Comparison of ENCODE assay signal across 2 cellular contexts in genomic region chr2:30155889-30156658, GRCh38.
A peak's percentile ranks its signal among the peaks of the same experiment; 100 is the strongest.
TF ChIP-seq lines count a peak whose summit lies in the region.

No MANE protein-coding gene starts in this region.

TF ChIP-seq in HepG2, 621 proteins besides CTCF, POLR2A, EP300 and RAD21 (continues in another document):
- peak; percentile 34; the same call in 1 of the 2 replicates for TF ChIP-seq TBX3 (IDR thresholded peaks at IDR 0.05; ENCODE audit: borderline replicate concordance)
- TF ChIP-seq, protein P1, sequence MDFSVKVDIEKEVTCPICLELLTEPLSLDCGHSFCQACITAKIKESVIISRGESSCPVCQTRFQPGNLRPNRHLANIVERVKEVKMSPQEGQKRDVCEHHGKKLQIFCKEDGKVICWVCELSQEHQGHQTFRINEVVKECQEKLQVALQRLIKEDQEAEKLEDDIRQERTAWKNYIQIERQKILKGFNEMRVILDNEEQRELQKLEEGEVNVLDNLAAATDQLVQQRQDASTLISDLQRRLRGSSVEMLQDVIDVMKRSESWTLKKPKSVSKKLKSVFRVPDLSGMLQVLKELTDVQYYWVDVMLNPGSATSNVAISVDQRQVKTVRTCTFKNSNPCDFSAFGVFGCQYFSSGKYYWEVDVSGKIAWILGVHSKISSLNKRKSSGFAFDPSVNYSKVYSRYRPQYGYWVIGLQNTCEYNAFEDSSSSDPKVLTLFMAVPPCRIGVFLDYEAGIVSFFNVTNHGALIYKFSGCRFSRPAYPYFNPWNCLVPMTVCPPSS (IDR thresholded peaks at IDR 0.05): no peak
- TF ChIP-seq ZNF18 (CRISPR knock-in tag; IDR thresholded peaks at IDR 0.05; ENCODE audit: insufficient replicate concordance): no peak
- TF ChIP-seq ZNF230 (CRISPR knock-in tag; IDR thresholded peaks at IDR 0.05): no peak
- TF ChIP-seq, protein P2, sequence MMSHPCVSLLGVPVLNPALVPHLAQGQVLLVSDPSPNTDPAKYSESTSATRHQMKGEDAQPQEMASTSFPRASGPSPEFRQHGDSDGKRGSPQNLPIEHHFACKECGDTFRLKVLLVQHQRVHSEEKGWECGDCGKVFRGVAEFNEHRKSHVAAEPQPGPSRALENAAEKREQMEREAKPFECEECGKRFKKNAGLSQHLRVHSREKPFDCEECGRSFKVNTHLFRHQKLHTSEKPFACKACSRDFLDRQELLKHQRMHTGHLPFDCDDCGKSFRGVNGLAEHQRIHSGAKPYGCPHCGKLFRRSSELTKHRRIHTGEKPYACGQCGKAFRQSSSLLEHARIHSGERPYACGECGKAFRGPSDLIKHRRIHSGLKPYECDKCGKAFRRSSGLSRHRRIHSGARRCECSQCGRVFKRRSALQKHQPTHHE (CRISPR knock-in tag; IDR thresholded peaks at IDR 0.05; ENCODE audit: borderline replicate concordance): no peak
- no peak for TF ChIP-seq CEBPG (CRISPR knock-in tag; IDR thresholded peaks at IDR 0.05)
- TF ChIP-seq RBM39 (IDR thresholded peaks at IDR 0.05; ENCODE audit: low read depth, low read length, poor library complexity, severe bottlenecking): no peak
- no peak for TF ChIP-seq ZBTB7A (CRISPR knock-in tag; IDR thresholded peaks at IDR 0.05)
- no peak for TF ChIP-seq ELF4 (CRISPR knock-in tag; IDR thresholded peaks at IDR 0.05; ENCODE audit: borderline replicate concordance)
- TF ChIP-seq, protein P3, sequence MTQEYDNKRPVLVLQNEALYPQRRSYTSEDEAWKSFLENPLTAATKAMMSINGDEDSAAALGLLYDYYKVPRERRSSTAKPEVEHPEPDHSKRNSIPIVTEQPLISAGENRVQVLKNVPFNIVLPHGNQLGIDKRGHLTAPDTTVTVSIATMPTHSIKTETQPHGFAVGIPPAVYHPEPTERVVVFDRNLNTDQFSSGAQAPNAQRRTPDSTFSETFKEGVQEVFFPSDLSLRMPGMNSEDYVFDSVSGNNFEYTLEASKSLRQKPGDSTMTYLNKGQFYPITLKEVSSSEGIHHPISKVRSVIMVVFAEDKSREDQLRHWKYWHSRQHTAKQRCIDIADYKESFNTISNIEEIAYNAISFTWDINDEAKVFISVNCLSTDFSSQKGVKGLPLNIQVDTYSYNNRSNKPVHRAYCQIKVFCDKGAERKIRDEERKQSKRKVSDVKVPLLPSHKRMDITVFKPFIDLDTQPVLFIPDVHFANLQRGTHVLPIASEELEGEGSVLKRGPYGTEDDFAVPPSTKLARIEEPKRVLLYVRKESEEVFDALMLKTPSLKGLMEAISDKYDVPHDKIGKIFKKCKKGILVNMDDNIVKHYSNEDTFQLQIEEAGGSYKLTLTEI (CRISPR knock-in tag; conservative IDR thresholded peaks at IDR 0.05): no peak
- no peak for TF ChIP-seq ZBTB42 (CRISPR knock-in tag; IDR thresholded peaks at IDR 0.05)
- no peak for TF ChIP-seq ZNF710 (CRISPR knock-in tag; IDR thresholded peaks at IDR 0.05; ENCODE audit: borderline replicate concordance)
- no peak for TF ChIP-seq ZNF678 (CRISPR knock-in tag; IDR thresholded peaks at IDR 0.05)
- TF ChIP-seq ZNF580 (CRISPR knock-in tag; IDR thresholded peaks at IDR 0.05; ENCODE audit: borderline replicate concordance, low read depth): no peak
- no peak for TF ChIP-seq FOXA3 (CRISPR knock-in tag; IDR thresholded peaks at IDR 0.05)
- TF ChIP-seq ATRX (CRISPR knock-in tag; IDR thresholded peaks at IDR 0.05; ENCODE audit: borderline replicate concordance): no peak
- TF ChIP-seq MAFF (IDR thresholded peaks at IDR 0.05; ENCODE audit: low read depth, low read length): no peak
- peak; percentile 84 for TF ChIP-seq SOX5 (CRISPR knock-in tag; IDR thresholded peaks at IDR 0.05; ENCODE audit: borderline replicate concordance)
- TF ChIP-seq ZNF510 (CRISPR knock-in tag; IDR thresholded peaks at IDR 0.05; ENCODE audit: low read depth): no peak
- no peak for TF ChIP-seq ZFP1 (CRISPR knock-in tag; IDR thresholded peaks at IDR 0.05)
- TF ChIP-seq ZNF143 (CRISPR knock-in tag; IDR thresholded peaks at IDR 0.05): no peak
- no peak for TF ChIP-seq ZNF724P (CRISPR knock-in tag; IDR thresholded peaks at IDR 0.05; ENCODE audit: borderline replicate concordance)
- no peak for TF ChIP-seq ZNF138 (CRISPR knock-in tag; IDR thresholded peaks at IDR 0.05; ENCODE audit: low read depth)
- TF ChIP-seq SOX6 (IDR thresholded peaks at IDR 0.05): no peak
- peak; percentile 71; the same call in 1 of the 2 replicates for TF ChIP-seq SOX6 (CRISPR knock-in tag; IDR thresholded peaks at IDR 0.05)
- TF ChIP-seq SATB2 (CRISPR knock-in tag; IDR thresholded peaks at IDR 0.05): no peak

TF ChIP-seq in SK-N-SH treated with all-trans-retinoic acid at 6 μM for 48 hours, 23 proteins besides CTCF, POLR2A, EP300 and RAD21:
- no peak for TF ChIP-seq CSDC2 (CRISPR knock-in tag; IDR thresholded peaks at IDR 0.05)
- TF ChIP-seq ZFP3 (CRISPR knock-in tag; IDR thresholded peaks at IDR 0.05): no peak
- TF ChIP-seq, protein P4, sequence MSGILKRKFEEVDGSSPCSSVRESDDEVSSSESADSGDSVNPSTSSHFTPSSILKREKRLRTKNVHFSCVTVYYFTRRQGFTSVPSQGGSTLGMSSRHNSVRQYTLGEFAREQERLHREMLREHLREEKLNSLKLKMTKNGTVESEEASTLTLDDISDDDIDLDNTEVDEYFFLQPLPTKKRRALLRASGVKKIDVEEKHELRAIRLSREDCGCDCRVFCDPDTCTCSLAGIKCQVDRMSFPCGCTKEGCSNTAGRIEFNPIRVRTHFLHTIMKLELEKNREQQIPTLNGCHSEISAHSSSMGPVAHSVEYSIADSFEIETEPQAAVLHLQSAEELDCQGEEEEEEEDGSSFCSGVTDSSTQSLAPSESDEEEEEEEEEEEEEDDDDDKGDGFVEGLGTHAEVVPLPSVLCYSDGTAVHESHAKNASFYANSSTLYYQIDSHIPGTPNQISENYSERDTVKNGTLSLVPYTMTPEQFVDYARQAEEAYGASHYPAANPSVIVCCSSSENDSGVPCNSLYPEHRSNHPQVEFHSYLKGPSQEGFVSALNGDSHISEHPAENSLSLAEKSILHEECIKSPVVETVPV (CRISPR knock-in tag; IDR thresholded peaks at IDR 0.05): no peak
- TF ChIP-seq, protein P5, sequence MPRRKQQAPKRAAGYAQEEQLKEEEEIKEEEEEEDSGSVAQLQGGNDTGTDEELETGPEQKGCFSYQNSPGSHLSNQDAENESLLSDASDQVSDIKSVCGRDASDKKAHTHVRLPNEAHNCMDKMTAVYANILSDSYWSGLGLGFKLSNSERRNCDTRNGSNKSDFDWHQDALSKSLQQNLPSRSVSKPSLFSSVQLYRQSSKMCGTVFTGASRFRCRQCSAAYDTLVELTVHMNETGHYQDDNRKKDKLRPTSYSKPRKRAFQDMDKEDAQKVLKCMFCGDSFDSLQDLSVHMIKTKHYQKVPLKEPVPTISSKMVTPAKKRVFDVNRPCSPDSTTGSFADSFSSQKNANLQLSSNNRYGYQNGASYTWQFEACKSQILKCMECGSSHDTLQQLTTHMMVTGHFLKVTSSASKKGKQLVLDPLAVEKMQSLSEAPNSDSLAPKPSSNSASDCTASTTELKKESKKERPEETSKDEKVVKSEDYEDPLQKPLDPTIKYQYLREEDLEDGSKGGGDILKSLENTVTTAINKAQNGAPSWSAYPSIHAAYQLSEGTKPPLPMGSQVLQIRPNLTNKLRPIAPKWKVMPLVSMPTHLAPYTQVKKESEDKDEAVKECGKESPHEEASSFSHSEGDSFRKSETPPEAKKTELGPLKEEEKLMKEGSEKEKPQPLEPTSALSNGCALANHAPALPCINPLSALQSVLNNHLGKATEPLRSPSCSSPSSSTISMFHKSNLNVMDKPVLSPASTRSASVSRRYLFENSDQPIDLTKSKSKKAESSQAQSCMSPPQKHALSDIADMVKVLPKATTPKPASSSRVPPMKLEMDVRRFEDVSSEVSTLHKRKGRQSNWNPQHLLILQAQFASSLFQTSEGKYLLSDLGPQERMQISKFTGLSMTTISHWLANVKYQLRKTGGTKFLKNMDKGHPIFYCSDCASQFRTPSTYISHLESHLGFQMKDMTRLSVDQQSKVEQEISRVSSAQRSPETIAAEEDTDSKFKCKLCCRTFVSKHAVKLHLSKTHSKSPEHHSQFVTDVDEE (CRISPR knock-in tag; IDR thresholded peaks at IDR 0.05): no peak
- no peak for TF ChIP-seq SNAI2 (CRISPR knock-in tag; IDR thresholded peaks at IDR 0.05)
- no peak for TF ChIP-seq OSR1 (CRISPR knock-in tag; IDR thresholded peaks at IDR 0.05)
- no peak for TF ChIP-seq PATZ1 (CRISPR knock-in tag; IDR thresholded peaks at IDR 0.05; ENCODE audit: borderline replicate concordance)
- TF ChIP-seq, protein P6, sequence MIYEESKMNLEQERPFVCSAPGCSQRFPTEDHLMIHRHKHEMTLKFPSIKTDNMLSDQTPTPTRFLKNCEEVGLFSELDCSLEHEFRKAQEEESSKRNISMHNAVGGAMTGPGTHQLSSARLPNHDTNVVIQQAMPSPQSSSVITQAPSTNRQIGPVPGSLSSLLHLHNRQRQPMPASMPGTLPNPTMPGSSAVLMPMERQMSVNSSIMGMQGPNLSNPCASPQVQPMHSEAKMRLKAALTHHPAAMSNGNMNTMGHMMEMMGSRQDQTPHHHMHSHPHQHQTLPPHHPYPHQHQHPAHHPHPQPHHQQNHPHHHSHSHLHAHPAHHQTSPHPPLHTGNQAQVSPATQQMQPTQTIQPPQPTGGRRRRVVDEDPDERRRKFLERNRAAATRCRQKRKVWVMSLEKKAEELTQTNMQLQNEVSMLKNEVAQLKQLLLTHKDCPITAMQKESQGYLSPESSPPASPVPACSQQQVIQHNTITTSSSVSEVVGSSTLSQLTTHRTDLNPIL (CRISPR knock-in tag; IDR thresholded peaks at IDR 0.05; ENCODE audit: low read depth): no peak
- no peak for TF ChIP-seq ZNF8 (CRISPR knock-in tag; IDR thresholded peaks at IDR 0.05)
- no peak for TF ChIP-seq BACH2 (CRISPR knock-in tag; IDR thresholded peaks at IDR 0.05; ENCODE audit: borderline replicate concordance)
- no peak for TF ChIP-seq ZFP30 (CRISPR knock-in tag; IDR thresholded peaks at IDR 0.05)
- no peak for TF ChIP-seq PPARA (CRISPR knock-in tag; IDR thresholded peaks at IDR 0.05; ENCODE audit: borderline replicate concordance)
- no peak for TF ChIP-seq ZNF70 (CRISPR knock-in tag; IDR thresholded peaks at IDR 0.05)
